8 cellular contexts compared by ENCODE assay signal in the genomic region with DNA sequence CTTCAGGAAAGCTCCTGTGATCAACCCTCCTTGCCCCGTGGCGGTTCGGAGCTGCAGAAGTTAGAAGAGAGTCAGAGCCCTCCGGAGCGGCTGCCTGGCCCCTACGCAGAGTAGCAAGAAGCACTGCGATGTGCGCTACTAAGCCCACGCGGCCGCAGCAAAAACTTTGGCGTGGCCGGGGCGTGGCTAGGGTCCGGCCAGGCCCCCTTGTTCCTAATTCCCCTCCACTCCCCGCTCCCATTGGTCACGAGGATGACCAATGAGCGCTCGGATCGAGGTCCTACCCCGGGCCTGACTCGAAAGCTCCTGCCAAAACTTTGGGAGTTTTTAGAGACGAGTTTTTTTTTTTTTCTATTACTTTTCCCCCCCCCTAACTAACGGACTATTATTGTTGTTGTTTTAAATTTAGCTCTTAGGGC. TPM values are rescaled to one million over a fixed set of nuclear protein-coding genes. Genes with fewer than 3 reads are reported as not detected.
A peak's percentile ranks its signal among the peaks of the same experiment; 100 is the strongest.
DNase-seq lines count a peak whose midpoint lies in the region; ATAC-seq and TF ChIP-seq lines count a peak whose summit lies in the region.

HLX (plus strand) TSS at position 354 of the 419 bp plus-strand sequence. CDS start 415 bp downstream, outside the sequence.

- ATAC-seq in GM18870 (IDR thresholded peaks at IDR 0.05; ENCODE audit: unreplicated experiment), result peak; percentile 29
- ATAC-seq in HG03135 (IDR thresholded peaks at IDR 0.05; ENCODE audit: unreplicated experiment), result peak; percentile 53
- ATAC-seq in Panc1, result peak; percentile 90

- H3K4me3 Mint-ChIP-seq in MCF 10A (ENCODE audit: unreplicated experiment), result peak within 1 kb of the TSS; percentile 75

- H3K4me1 ChIP-seq in Panc1 (ENCODE audit: control insufficient read depth, insufficient read depth, low read length), result no peaks in the 10 kb centered on the region
- H3K4me1 ChIP-seq in iPS DF 6.9 (ENCODE audit: control insufficient read depth, insufficient read depth, low read length), result peaks cover 5% of the 10 kb centered on the region

- H3K27me3 Mint-ChIP-seq in MCF 10A (ENCODE audit: insufficient read depth, unreplicated experiment), result no peaks in the 10 kb centered on the region

- peak within 1 kb of the TSS; percentile 62 for H3K27ac Mint-ChIP-seq in MCF 10A (ENCODE audit: low read depth, unreplicated experiment)

- WGBS in iPS DF 6.9 (ENCODE audit: insufficient coverage, insufficient read length), result no CpG with 5 or more reads among the region's 24 CpGs

- in situ Hi-C loops in Panc1 (cut with HindIII; ENCODE audit: low pct_unique_long_range_greater_than_20kb, low sequenced_read_pairs), result no loop called here

- no peaks in the 10 kb centered on the region for H3K9me3 ChIP-seq in Panc1 (ENCODE audit: control insufficient read depth, insufficient read depth, low read depth, low read length)
- no peaks in the 10 kb centered on the region for H3K9me3 ChIP-seq in iPS DF 6.9 (ENCODE audit: control insufficient read depth, insufficient read depth, low read length)

- no peaks in the 10 kb centered on the region for H3K9me3 Mint-ChIP-seq in MCF 10A (ENCODE audit: unreplicated experiment)

- no peaks in the 10 kb centered on the region for H3K36me3 ChIP-seq in Panc1 (ENCODE audit: control insufficient read depth, insufficient read depth, low read length)
- H3K36me3 ChIP-seq in iPS DF 6.9 (ENCODE audit: control insufficient read depth, insufficient read depth, low read length), result no peaks in the 10 kb centered on the region

- H3K4me1 Mint-ChIP-seq in MCF 10A (ENCODE audit: insufficient read depth, unreplicated experiment), result peaks cover 21% of the 10 kb centered on the region

- POLR2A ChIA-PET in Panc1 (lab: Charles Lee) (no interaction called here), MCF 10A (lab: Yijun Ruan, JAX) (interaction anchor here (0.6 to 2.2 kb wide), 6 partner anchors 11 to 557 kb away, joined by 3 to 7 read pairs (median 4); no protein-coding TSS in a partner anchor)

- H3K4me3 ChIP-seq in Panc1 (ENCODE audit: low read depth in 2 of 2, low read length in 2 of 2) (peak within 1 kb of the TSS; percentile 60 to 66), iPS DF 6.9 (ENCODE audit: low read length) (peak within 1 kb of the TSS; percentile 38; the same call in 1 of the 2 replicates)

- DNase-seq in C1 segment of cervical spinal cord (lab: John Stamatoyannopoulos, UW) (peak in 11 of 14 donors; percentile 8 to 75 (median 53)), Panc1 (ENCODE audit: low read depth, low spot score) (peak; percentile 30), MCF 10A (ENCODE audit: unreplicated experiment) (peak; percentile 81), iPS DF 6.9 (ENCODE audit: low read depth, low spot score) (no peak), putamen (ENCODE audit: low spot score) (peak; percentile 67), cerebellar nuclear complex (lab: John Stamatoyannopoulos, UW) (no peak)

- H3K27me3 ChIP-seq in Panc1 (ENCODE audit: control insufficient read depth, insufficient read depth, low read length) (peaks cover 13% of the 10 kb centered on the region), iPS DF 6.9 (ENCODE audit: control insufficient read depth, insufficient read depth, low read length) (peaks cover 89% of the 10 kb centered on the region)

- intact Hi-C loops in Panc1 (cut with micrococcal nuclease; ENCODE audit: unreplicated experiment), result no loop called here
- intact Hi-C loops in MCF 10A (cut with micrococcal nuclease), result loop anchor here (1.0 to 10.0 kb wide), 2 partner anchors 28 to 1296 kb away; no protein-coding TSS in a partner anchor

- CTCF ChIA-PET in Panc1 (lab: Charles Lee) (interaction anchor here (0.5 to 0.7 kb wide), 6 partner anchors 11 to 1587 kb away, joined by 3 to 6 read pairs (median 3); no protein-coding TSS in a partner anchor), MCF 10A (lab: Yijun Ruan, JAX) (interaction anchor here (0.6 to 8.3 kb wide), 16 partner anchors 10 to 1586 kb away, joined by 3 to 150 read pairs (median 5); no protein-coding TSS in a partner anchor)

- BruUV-seq in Panc1 (replicated peaks; lab: Mats Ljungman, UMichigan) (no TSS peak), MCF 10A (replicated peaks; lab: Mats Ljungman, UMichigan) (TSS peak; percentile 42)

- no peak within 1 kb of the TSS for H3K27ac ChIP-seq in Panc1 (ENCODE audit: low read length)
- H3K27ac ChIP-seq in iPS DF 6.9 (ENCODE audit: low read length), result no peak within 1 kb of the TSS

- H3K36me3 Mint-ChIP-seq in MCF 10A (ENCODE audit: insufficient read depth, unreplicated experiment), result no peaks in the 10 kb centered on the region

- TF ChIP-seq CTCF in Panc1 (IDR thresholded peaks at IDR 0.05), result no peak
- TF ChIP-seq CTCF in MCF 10A (IDR thresholded peaks at IDR 0.05; ENCODE audit: unreplicated experiment), result no peak

RNA-seq across cellular contexts. Expression of gene HLX, which starts in this region (rescaled TPM):
- total RNA-seq in Panc1 (2021; ENCODE audit: unreplicated experiment), result 0.39 TPM
- 0.44 TPM for polyA plus RNA-seq in Panc1 (2012; ENCODE audit: insufficient read length)
- 2.1 and 2.3 TPM in 2 replicates for total RNA-seq in MCF 10A (2022)

Comparison
In these comparisons a context has a peak if more than half of its experiments do, and no peak if none do; other contexts are left out.
1. Peak in DNase-seq, ATAC-seq and H3K4me3 ChIP-seq in Panc1; RNA of the gene not detected or under 1 TPM.
2. DNase-seq: peak in C1 segment of cervical spinal cord (11 of 14), MCF 10A (single experiment) and putamen (single experiment); none in iPS DF 6.9 (single experiment) and cerebellar nuclear complex (0 of 2).
3. ATAC-seq: peak in every context shown above with its lines; median percentile 90 in Panc1; 53 in HG03135; 29 in GM18870.